ENCODE assay signal across 9 cellular contexts in genomic region chr1:30757196-30757949, GRCh38. TPM values are rescaled to one million over a fixed set of nuclear protein-coding genes. Genes with fewer than 3 reads are reported as not detected.
DNase-seq lines count a peak whose midpoint lies in the region; ATAC-seq and TF ChIP-seq lines count a peak whose summit lies in the region.
"Had no signal": no experiment of that assay in that cellular context is flagged by ENCODE, and none has a peak within 500 bp of the region (broad histone marks: within the 10 kb centered on the region; RNA-seq: fewer than 3 reads in every experiment).

TSS of gene LAPTM5 (minus strand) at chr1:30757774. CDS start at chr1:30757745, 29 bp downstream.

- no peaks in the 10 kb centered on the region for H3K36me3 ChIP-seq in rectal smooth muscle tissue (ENCODE audit: control insufficient read depth, insufficient read depth, low read length)

- peaks cover 3% of the 10 kb centered on the region for H3K4me1 ChIP-seq in rectal smooth muscle tissue (ENCODE audit: control insufficient read depth, insufficient read depth, low read length)

- H3K27me3 ChIP-seq in AG04450 (ENCODE audit: control insufficient read depth, insufficient read depth, low read length) (peaks cover 19% of the 10 kb centered on the region), rectal smooth muscle tissue (ENCODE audit: control insufficient read depth, insufficient read depth, low read length) (no peaks in the 10 kb centered on the region)

- DNase-seq in AG04450 (ENCODE audit: low read depth, low spot score) (no peak), NAMALWA (ENCODE audit: low spot score) (peak; percentile 77), activated T-helper 1 cell treated with Interleukin-2 at 50 U/mL for 16 hours (ENCODE audit: low read depth) (peak; percentile 59), fibroblast of the aortic adventitia (ENCODE audit: low read depth) (peak; percentile 51), A172 (ENCODE audit: low spot score) (no peak), DMS153 treated with DMSO at 0.1 percent for 48 hours (lab: John Stamatoyannopoulos, UW; ENCODE audit: unreplicated experiment) (no peak)

- CTCF ChIA-PET in AG04450 (lab: Charles Lee), result interaction anchor here (1.1 to 3.8 kb wide), 3 partner anchors 22 to 37 kb away, joined by 4 to 18 read pairs (median 13); no protein-coding TSS in a partner anchor

- no peak for ATAC-seq in GM21526 (IDR thresholded peaks at IDR 0.05; ENCODE audit: low FRiP score, unreplicated experiment)

- TF ChIP-seq CTCF in AG04450 (IDR thresholded peaks at IDR 0.05; ENCODE audit: low read depth, low read length) (no peak), fibroblast of the aortic adventitia (IDR thresholded peaks at IDR 0.05; ENCODE audit: insufficient read depth, low read length) (no peak)

- H3K4me3 ChIP-seq in AG04450 (ENCODE audit: low read depth, low read length) (no peak within 1 kb of the TSS), fibroblast of the aortic adventitia (ENCODE audit: low read depth, low read length) (no peak within 1 kb of the TSS), rectal smooth muscle tissue (ENCODE audit: low read length) (peak within 1 kb of the TSS; percentile 51)

- H3K9ac ChIP-seq in rectal smooth muscle tissue (ENCODE audit: low read length), result peak within 1 kb of the TSS; percentile 57

- peaks cover 7% of the 10 kb centered on the region for H3K9me3 ChIP-seq in AG04450 (ENCODE audit: control insufficient read depth, insufficient read depth, low read length)

- H3K27ac ChIP-seq in AG04450 (ENCODE audit: low read depth, low read length) (peak within 1 kb of the TSS; percentile 57), rectal smooth muscle tissue (ENCODE audit: low read depth, low read length) (peak within 1 kb of the TSS; percentile 54)
- H3K27ac ChIP-seq: C4-2B had no signal

- POLR2A ChIA-PET in AG04450 (lab: Yijun Ruan, JAX), result no interaction called here

RNA-seq across cellular contexts. Expression of gene LAPTM5, which starts in this region (rescaled TPM):
- 0.43 and 0.53 TPM in 2 replicates for polyA plus RNA-seq in AG04450 (2011; rRNA removed)
- polyA minus RNA-seq in AG04450 (2011; rRNA and poly(A)+ RNA removed), result 0.83 and 1.6 TPM in 2 replicates
- total RNA-seq in fibroblast of the aortic adventitia (ENCODE audit: low replicate concordance), result 0.16 and 0.18 TPM in 2 replicates
- 0.12 TPM in 1 of 2 replicates, not detected in the other for total RNA-seq in A172 (2014; rRNA removed; shearing (Covaris generic))

Comparison
In these comparisons a context has a peak if more than half of its experiments do, and no peak if none do; other contexts are left out.
1. Peak in DNase-seq in fibroblast of the aortic adventitia; RNA of the gene not detected or under 1 TPM.
2. DNase-seq: peak in NAMALWA (single experiment) and activated T-helper 1 cell treated with Interleukin-2 at 50 U/mL for 16 hours (single experiment); none in AG04450 (single experiment), A172 (single experiment) and DMS153 treated with DMSO at 0.1 percent for 48 hours (single experiment).